Comparison of ENCODE assay signal across 8 cellular contexts in genomic region chr14:74955229-74955999, GRCh38. TPM values are rescaled to one million over a fixed set of nuclear protein-coding genes. Genes with fewer than 3 reads are reported as not detected.
DNase-seq lines count a peak whose midpoint lies in the region; ATAC-seq and TF ChIP-seq lines count a peak whose summit lies in the region.

PGF (minus strand) TSS chr14:74955597; CDS start chr14:74955242, 355 bp downstream.

- H3K4me3 ChIP-seq in AG10803 (ENCODE audit: low read length) (peak within 1 kb of the TSS; percentile 67), OCI-LY7 (ENCODE audit: low read depth, low read length, poor library complexity, severe bottlenecking) (no peak within 1 kb of the TSS), ascending aorta (peak within 1 kb of the TSS; percentile 54 to 90), right atrium auricular region (peak within 1 kb of the TSS; percentile 53 to 62), psoas muscle (peak within 1 kb of the TSS; percentile 66)

- WGBS in psoas muscle, 3 donors = 3 to 5% (median 4%) methylated on average over 51 to 73 of the region's 73 CpGs

- DNase-seq in AG10803 (ENCODE audit: low read depth) (peak; percentile 40), GM20000 (ENCODE audit: low spot score) (peak; percentile 77), OCI-LY7 (ENCODE audit: low spot score) (no peak), ascending aorta (ENCODE audit: low spot score in 2 of 2) (peak in 1 of 2 donors; percentile 82), right atrium auricular region (ENCODE audit: low spot score) (no peak), psoas muscle (peak; percentile 73 to 85), NCI-H2029 treated with DMSO at 0.1 percent for 48 hours (lab: John Stamatoyannopoulos, UW) (no peak), cerebellar nuclear complex (lab: John Stamatoyannopoulos, UW) (no peak)

- H3K9me2 ChIP-seq in OCI-LY7 (ENCODE audit: insufficient read depth, low read length) = no peaks in the 10 kb centered on the region

- H3K9me3 ChIP-seq in OCI-LY7 (ENCODE audit: low read length) = no peaks in the 10 kb centered on the region
- H3K9me3 ChIP-seq in ascending aorta = no peaks in the 10 kb centered on the region
- no peaks in the 10 kb centered on the region for H3K9me3 ChIP-seq in right atrium auricular region
- no peaks in the 10 kb centered on the region for H3K9me3 ChIP-seq in psoas muscle

- H3K79me2 ChIP-seq in OCI-LY7 (ENCODE audit: insufficient read depth, low read depth, low read length) = no peaks in the 10 kb centered on the region

- BruUV-seq in OCI-LY7 (replicated peaks; lab: Mats Ljungman, UMichigan) = no TSS peak

- ATAC-seq in psoas muscle = peak; percentile 77 to 88 (median 83)

- H3K27ac ChIP-seq in OCI-LY7 (ENCODE audit: low read depth, low read length, poor library complexity, severe bottlenecking) = no peak within 1 kb of the TSS
- peak within 1 kb of the TSS; percentile 54 to 67 for H3K27ac ChIP-seq in ascending aorta
- peak within 1 kb of the TSS; percentile 16 to 50 for H3K27ac ChIP-seq in right atrium auricular region
- H3K27ac ChIP-seq in psoas muscle = peak within 1 kb of the TSS; percentile 50

- H3K4me1 ChIP-seq in OCI-LY7 (ENCODE audit: insufficient read depth, low read length, poor library complexity, severe bottlenecking) = no peaks in the 10 kb centered on the region
- peaks cover 9 to 24% of the 10 kb centered on the region in 2 donors for H3K4me1 ChIP-seq in ascending aorta
- H3K4me1 ChIP-seq in right atrium auricular region = peaks cover 0 to 29% of the 10 kb centered on the region in 2 donors
- no peaks in the 10 kb centered on the region for H3K4me1 ChIP-seq in psoas muscle

- intact Hi-C loops in OCI-LY7 (cut with micrococcal nuclease; ENCODE audit: unreplicated experiment) = no loop called here
- intact Hi-C loops in ascending aorta (cut with DNase I) = loop anchor here (1.0 kb wide), 1 partner anchor 24 kb away; no protein-coding TSS in a partner anchor
- intact Hi-C loops in psoas muscle (cut with DNase I) = no loop called here

- POLR2A ChIA-PET in OCI-LY7 (lab: Charles Lee) = interaction anchor here (0.6 kb wide), 1 partner anchor 15 kb away, joined by 4 read pairs; no protein-coding TSS in a partner anchor

- no peaks in the 10 kb centered on the region for H3K36me3 ChIP-seq in OCI-LY7 (ENCODE audit: insufficient read depth, low read length)
- H3K36me3 ChIP-seq in ascending aorta = no peaks in the 10 kb centered on the region
- H3K36me3 ChIP-seq in right atrium auricular region = no peaks in the 10 kb centered on the region
- no peaks in the 10 kb centered on the region for H3K36me3 ChIP-seq in psoas muscle (ENCODE audit: insufficient read depth in 1 of 2, low read depth in 1 of 2)

- no peak for TF ChIP-seq CTCF in AG10803 (conservative IDR thresholded peaks at IDR 0.05; ENCODE audit: low read length)
- no peak for TF ChIP-seq CTCF in GM20000 (IDR thresholded peaks at IDR 0.05; ENCODE audit: extremely low read depth, missing control alignments)
- TF ChIP-seq CTCF in OCI-LY7 (conservative IDR thresholded peaks at IDR 0.05; ENCODE audit: low read length) = no peak
- no peak for TF ChIP-seq CTCF in ascending aorta (IDR thresholded peaks at IDR 0.05)
- no peak for TF ChIP-seq CTCF in right atrium auricular region (IDR thresholded peaks at IDR 0.05)
- no peak for TF ChIP-seq CTCF in psoas muscle (IDR thresholded peaks at IDR 0.05)

- H3K27me3 ChIP-seq in ascending aorta (no peaks in the 10 kb centered on the region), right atrium auricular region (no peaks in the 10 kb centered on the region), psoas muscle (ENCODE audit: insufficient read depth in 3 of 3, low read length in 2 of 3) (no peaks in the 10 kb centered on the region)

- no peaks in the 10 kb centered on the region for H4K20me1 ChIP-seq in OCI-LY7 (ENCODE audit: insufficient read depth, low read length)

- H3K4me2 ChIP-seq in OCI-LY7 (ENCODE audit: low read length) = peak within 1 kb of the TSS; percentile 40; the same call in 1 of the 2 replicates

- CTCF ChIA-PET in OCI-LY7 (lab: Charles Lee; ENCODE audit: unreplicated experiment) = no interaction called here

- H2AFZ ChIP-seq in OCI-LY7 (ENCODE audit: low read length) = no peak within 1 kb of the TSS

RNA-seq across cellular contexts. Expression of gene PGF, which starts in this region (rescaled TPM):
- total RNA-seq in OCI-LY7 (2014; rRNA removed; shearing (Covaris generic)) = 0.09 and 0.13 TPM in 2 replicates
- total RNA-seq in OCI-LY7 (2022) (0.19 TPM in 1 of 2 replicates, not detected in the other), ascending aorta (41.1 TPM), right atrium auricular region (1 to 10 TPM; 3.3 to 7.0 TPM), psoas muscle (1 to 10 TPM; 4.1 to 9.8 (median 8.1) TPM)
- polyA plus RNA-seq in psoas muscle = 1 to 10 TPM; 2.5 to 9.2 (median 2.6) TPM

Comparison
In these comparisons a context has a peak if more than half of its experiments do, and no peak if none do; other contexts are left out.
1. DNase-seq: peak in AG10803 (single experiment), GM20000 (single experiment) and psoas muscle (2 of 2); none in OCI-LY7 (single experiment), right atrium auricular region (single experiment), NCI-H2029 treated with DMSO at 0.1 percent for 48 hours (single experiment) and cerebellar nuclear complex (0 of 2).